20 cellular contexts compared by ENCODE assay signal in genomic region chr17:17324616-17325015, GRCh38. TPM values are rescaled to one million over a fixed set of nuclear protein-coding genes. Genes with fewer than 3 reads are reported as not detected.
DNase-seq lines count a peak whose midpoint lies in the region; ATAC-seq, FAIRE-seq and TF ChIP-seq lines count a peak whose summit lies in the region.
"Had no signal": no experiment of that assay in that cellular context is flagged by ENCODE, and none has a peak within 500 bp of the region (broad histone marks: within the 10 kb centered on the region; RNA-seq: fewer than 3 reads in every experiment).

No MANE protein-coding gene starts in this region.

- POLR2A ChIA-PET in activated CD4-positive, alpha-beta T cell treated with anti-CD3 and anti-CD28 coated beads, Interleukin-2, amount 10 ng/mL, durations not matched to agents 7 days and 5 days (lab: Charles Lee), result no interaction called here

- no peak overlapping the region for H3K4me3 Mint-ChIP-seq in activated CD4-positive, alpha-beta T cell treated with anti-CD3 and anti-CD28 coated beads, Interleukin-2, amount 10 ng/mL, durations not matched to agents 7 days and 5 days
- H3K4me3 Mint-ChIP-seq: CD4-positive, alpha-beta T cell; GM23338 had no signal

- no peak overlapping the region for H3K9ac ChIP-seq in kidney (ENCODE audit: low read length in 2 of 2)

- no peaks in the 10 kb centered on the region for H3K36me3 ChIP-seq in SJCRH30
- no peaks in the 10 kb centered on the region for H3K36me3 ChIP-seq in kidney (ENCODE audit: control insufficient read depth in 1 of 2, insufficient read depth in 2 of 2, low read length in 2 of 2)
- H3K36me3 ChIP-seq: BE2C had no signal

- no peak for FAIRE-seq in kidney (lab: Jason Lieb, UNC)
- FAIRE-seq: A204.1, H54 had no signal

- intact Hi-C loops in kidney (cut with DNase I) (no loop called here), posterior vena cava (cut with DNase I) (no loop called here)

- H3K4me3 ChIP-seq in SJCRH30, result no peak overlapping the region
- H3K4me3 ChIP-seq in kidney (ENCODE audit: low read length in 2 of 2), result no peak overlapping the region
- H3K4me3 ChIP-seq: GM23338 had no signal

- TF ChIP-seq CTCF in kidney (IDR thresholded peaks at IDR 0.05; ENCODE audit: borderline replicate concordance, extremely low read depth, insufficient read depth), result no peak

- no peaks in the 10 kb centered on the region for H3K9me3 ChIP-seq in SJCRH30 (replicated peaks)
- no peaks in the 10 kb centered on the region for H3K9me3 ChIP-seq in kidney (ENCODE audit: control insufficient read depth in 1 of 2, low read length in 2 of 2)
- H3K9me3 ChIP-seq: BE2C, Caco-2 had no signal

- no peaks in the 10 kb centered on the region for H3K36me3 Mint-ChIP-seq in activated CD4-positive, alpha-beta T cell treated with anti-CD3 and anti-CD28 coated beads, Interleukin-2, amount 10 ng/mL, durations not matched to agents 7 days and 5 days (ENCODE audit: low read depth)

- CTCF ChIA-PET in activated CD4-positive, alpha-beta T cell treated with anti-CD3 and anti-CD28 coated beads, Interleukin-2, amount 10 ng/mL, durations not matched to agents 7 days and 5 days (lab: Charles Lee), result interaction anchor here (0.6 kb wide), 1 partner anchor 257 kb away, joined by 3 read pairs; no protein-coding TSS in a partner anchor

- no peaks in the 10 kb centered on the region for H3K4me1 Mint-ChIP-seq in activated CD4-positive, alpha-beta T cell treated with anti-CD3 and anti-CD28 coated beads, Interleukin-2, amount 10 ng/mL, durations not matched to agents 7 days and 5 days
- H3K4me1 Mint-ChIP-seq: GM23338 had no signal

- ATAC-seq in GM21447 (IDR thresholded peaks at IDR 0.05; ENCODE audit: unreplicated experiment) (no peak), HG02840 (IDR thresholded peaks at IDR 0.05; ENCODE audit: low FRiP score, unreplicated experiment) (no peak), GM21619 (IDR thresholded peaks at IDR 0.05; ENCODE audit: unreplicated experiment) (no peak)
- ATAC-seq: GM23338 had no signal

- H3K9me3 Mint-ChIP-seq in activated CD4-positive, alpha-beta T cell treated with anti-CD3 and anti-CD28 coated beads, Interleukin-2, amount 10 ng/mL, durations not matched to agents 7 days and 5 days, result no peaks in the 10 kb centered on the region
- H3K9me3 Mint-ChIP-seq: CD4-positive, alpha-beta T cell; GM23338 had no signal

- no peak overlapping the region for H3K27ac Mint-ChIP-seq in activated CD4-positive, alpha-beta T cell treated with anti-CD3 and anti-CD28 coated beads, Interleukin-2, amount 10 ng/mL, durations not matched to agents 7 days and 5 days
- H3K27ac Mint-ChIP-seq: CD4-positive, alpha-beta T cell; GM23338 had no signal

- peak in 1 of 2 experiments; percentile 21 for DNase-seq in SJCRH30
- peak; percentile 46 for DNase-seq in kidney
- DNase-seq in posterior vena cava (ENCODE audit: low spot score), result peak; percentile 72
- DNase-seq in activated CD4-positive, alpha-beta T cell treated with anti-CD3 and anti-CD28 coated beads, Interleukin-2, amount 10 ng/mL, durations not matched to agents 7 days and 5 days, result no peak
- DNase-seq: ACHN; Caco-2; CD4-positive, alpha-beta T cell; DMS153; DMS79; GDM1; HCEC 1CT had no signal

- H3K4me1 ChIP-seq in SJCRH30, result peaks cover 18% of the 10 kb centered on the region
- no peaks in the 10 kb centered on the region for H3K4me1 ChIP-seq in kidney (ENCODE audit: control insufficient read depth in 1 of 2, insufficient read depth in 1 of 2, low read depth in 1 of 2, low read length in 2 of 2)
- H3K4me1 ChIP-seq: BE2C, Caco-2 had no signal

- no peaks in the 10 kb centered on the region for H3K27me3 ChIP-seq in SJCRH30
- H3K27me3 ChIP-seq: BE2C had no signal

- H3K27ac ChIP-seq in SJCRH30 (peak overlapping the region; percentile 7; the same call in 1 of the 2 replicates), kidney (ENCODE audit: low read depth in 2 of 2, low read length in 2 of 2) (no peak overlapping the region)
- H3K27ac ChIP-seq: C4-2B, HL-60 had no signal

- no peaks in the 10 kb centered on the region for H3K27me3 Mint-ChIP-seq in activated CD4-positive, alpha-beta T cell treated with anti-CD3 and anti-CD28 coated beads, Interleukin-2, amount 10 ng/mL, durations not matched to agents 7 days and 5 days
- H3K27me3 Mint-ChIP-seq: CD4-positive, alpha-beta T cell had no signal

RNA-seq across cellular contexts. Expression of gene NT5M, which starts 21.4 kb away (rescaled TPM):
- total RNA-seq in SJCRH30 (2014; rRNA removed; shearing (Covaris generic)), result 4.2 and 4.4 TPM in 2 replicates
- 2.8 TPM for total RNA-seq in kidney
- 10.0 TPM for polyA plus RNA-seq in kidney (ENCODE audit: insufficient read depth, low read depth, low replicate concordance)
- total RNA-seq in posterior vena cava, result 1 to 10 TPM; 2.8 to 3.0 TPM
- total RNA-seq in activated CD4-positive, alpha-beta T cell treated with anti-CD3 and anti-CD28 coated beads, Interleukin-2, amount 10 ng/mL, durations not matched to agents 7 days and 5 days, result 1 to 10 TPM; 5.5 to 7.6 TPM

RNA-seq across cellular contexts. Expression of gene COPS3, which starts 43.6 kb away (rescaled TPM):
- total RNA-seq in SJCRH30 (2014; rRNA removed; shearing (Covaris generic)), result 395 TPM in 2 replicates
- total RNA-seq in kidney (48.1 TPM), posterior vena cava (10 to 100 TPM; 45.3 to 54.6 TPM)
- polyA plus RNA-seq in kidney (ENCODE audit: insufficient read depth, low read depth, low replicate concordance), result 46.9 TPM
- 100 to 1,000 TPM; 100 TPM for total RNA-seq in activated CD4-positive, alpha-beta T cell treated with anti-CD3 and anti-CD28 coated beads, Interleukin-2, amount 10 ng/mL, durations not matched to agents 7 days and 5 days
